29 cellular contexts compared by ENCODE assay signal in genomic region chr6:63346217-63346834, GRCh38. TPM values are rescaled to one million over a fixed set of nuclear protein-coding genes. Genes with fewer than 3 reads are reported as not detected.
"Had no signal": no experiment of that assay in that cellular context is flagged by ENCODE, and none has a peak within 500 bp of the region (broad histone marks: within the 10 kb centered on the region; RNA-seq: fewer than 3 reads in every experiment).

No MANE protein-coding gene starts in this region.

- H3K36me3 ChIP-seq: esophagus squamous epithelium, gastroesophageal sphincter, left ventricle myocardium inferior, lower lobe of right lung, pancreas, prostate gland, spleen, thoracic aorta, transverse colon had no signal

- H3K4me1 ChIP-seq: gastroesophageal sphincter, left ventricle myocardium inferior, lower lobe of right lung, pancreas, prostate gland, spleen had no signal

- FAIRE-seq: colon, pancreas had no signal

- H3K4me3 ChIP-seq: esophagus squamous epithelium, gastroesophageal sphincter, left ventricle myocardium inferior, lower lobe of right lung, pancreas, prostate gland, spleen, thoracic aorta, transverse colon had no signal

- ATAC-seq: effector memory CD8-positive, alpha-beta T cell; gastroesophageal sphincter; lower lobe of right lung; natural killer cell treated with Interleukin-12 subunit alpha and Interleukin-12 subunit beta and Interleukin-15 and Interleukin-18, amount 100 ng/mL, for 72 hours; pancreas; sciatic nerve; stimulated activated naive B cell treated with anti-CD40 and anti-IgM and Interleukin-4, amounts not matched to agents 10 μg/mL and 1 μg/mL and 100 μg/mL, for 72 hours; stimulated activated naive CD8-positive, alpha-beta T cell treated with anti-CD3 and anti-CD28 coated beads, Interleukin-15, amount 100 ng/mL, for 72 hours had no signal

- H3K9me3 ChIP-seq: lower lobe of right lung, pancreas, prostate gland, thoracic aorta, transverse colon had no signal

- DNase-seq: cerebellar nuclear complex; effector memory CD8-positive, alpha-beta T cell; esophagus squamous epithelium; foreskin fibroblast; hippocampal formation; left ventricle myocardium inferior; lower lobe of right lung; midbrain; occipital lobe; pancreas; retina; spleen; stimulated activated CD4-positive, alpha-beta T cell treated with anti-CD3 and anti-CD28 coated beads, Interleukin-15, amount 100 ng/mL, for 24 hours; stimulated activated CD4-positive, alpha-beta T cell treated with anti-CD3 and anti-CD28 coated beads, Interleukin-1b, Interleukin-23, amount 100 ng/mL, for 48 hours; stimulated activated CD4-positive, alpha-beta T cell treated with anti-CD3 and anti-CD28 coated beads, Interleukin-4, amount 100 ng/mL, for 4 hours; stimulated activated naive B cell treated with anti-CD40 and anti-IgM and Interleukin-4, amounts not matched to agents 10 μg/mL and 1 μg/mL and 100 μg/mL, for 72 hours; stimulated activated naive CD8-positive, alpha-beta T cell treated with anti-CD3 and anti-CD28 coated beads, Interleukin-15, amount 100 ng/mL, for 72 hours; transverse colon had no signal

- H3K27ac ChIP-seq: epithelial cell of prostate, esophagus squamous epithelium, gastroesophageal sphincter, left ventricle myocardium inferior, lower lobe of right lung, pancreas, prostate gland, spleen, thoracic aorta, transverse colon had no signal

- H3K27me3 ChIP-seq: esophagus squamous epithelium, gastroesophageal sphincter, pancreas, spleen, transverse colon had no signal

RNA-seq across cellular contexts. Expression of gene LGSN, which starts 26.5 kb away (rescaled TPM):
- total RNA-seq: esophagus squamous epithelium; gastroesophageal sphincter; kidney epithelial cell; left ventricle myocardium inferior; natural killer cell treated with Interleukin-12 subunit alpha and Interleukin-12 subunit beta and Interleukin-15 and Interleukin-18, amount 100 ng/mL, for 72 hours; prostate gland; sciatic nerve; skeletal muscle tissue; subcutaneous adipose tissue; thoracic aorta; ureter had no signal
